ENCODE assay signal across 8 cellular contexts in the genomic region with DNA sequence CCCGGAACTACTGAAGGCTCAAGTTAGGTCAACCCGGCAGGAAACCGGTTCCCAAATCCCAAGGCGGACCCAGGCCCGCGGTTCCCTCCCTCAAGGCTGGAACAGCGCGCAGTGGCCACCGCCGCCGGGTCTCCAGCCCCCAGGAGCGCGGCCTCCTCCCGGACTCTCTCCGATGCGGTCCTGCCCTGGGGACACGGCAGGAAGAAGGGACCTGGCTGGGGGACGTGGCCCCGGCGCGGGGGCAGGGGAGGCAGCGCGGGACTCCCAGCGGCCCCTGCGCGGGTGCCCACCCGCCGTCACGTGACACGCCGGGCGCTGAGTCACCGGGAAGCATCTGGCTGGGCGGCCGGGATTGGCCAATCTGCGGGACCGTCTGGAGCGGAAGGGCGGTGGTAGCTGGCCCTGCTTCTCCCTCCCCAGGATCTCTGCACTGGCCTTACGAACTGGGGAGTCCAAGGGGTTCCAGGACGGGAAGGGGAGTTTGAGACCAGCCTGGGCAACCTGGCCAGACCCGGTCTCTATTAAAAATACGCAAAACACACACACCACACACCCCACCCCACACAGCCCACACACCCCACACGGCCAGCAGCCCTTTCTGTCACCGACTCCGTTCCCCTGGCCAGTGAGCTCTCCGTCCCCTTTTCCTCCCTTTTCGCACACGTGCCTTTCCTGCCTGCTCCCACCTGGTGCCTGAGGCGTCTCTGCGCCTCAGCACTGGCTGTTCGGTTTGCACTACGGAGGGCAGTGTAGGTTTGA. TPM values are rescaled to one million over a fixed set of nuclear protein-coding genes. Genes with fewer than 3 reads are reported as not detected.
DNase-seq lines count a peak whose midpoint lies in the region; ATAC-seq and TF ChIP-seq lines count a peak whose summit lies in the region.

No MANE protein-coding gene starts in this region.

- WGBS in tibial nerve, 2 donors = 1% methylated on average over 14 to 28 of the region's 53 CpGs

- peak; percentile 94 for TF ChIP-seq POLR2A in tibial nerve (IDR thresholded peaks at IDR 0.05)

- H3K27ac Mint-ChIP-seq in activated naive CD8-positive, alpha-beta T cell treated with anti-CD3 and anti-CD28 coated beads for 36 hours = peak overlapping the region; percentile 99

- H3K4me1 Mint-ChIP-seq in activated naive CD8-positive, alpha-beta T cell treated with anti-CD3 and anti-CD28 coated beads for 36 hours = peaks cover 21% of the 10 kb centered on the region

- TF ChIP-seq CTCF in parathyroid adenoma (IDR thresholded peaks at IDR 0.05) = no peak
- peak in 2 of 5 experiments; percentile 41 to 52 for TF ChIP-seq CTCF in tibial nerve (IDR thresholded peaks at IDR 0.05)

- ATAC-seq in HG02610 (IDR thresholded peaks at IDR 0.05; ENCODE audit: unreplicated experiment) = peak; percentile 63
- peak; percentile 88 for ATAC-seq in Right ventricle myocardium inferior

- H3K27me3 ChIP-seq in parathyroid adenoma (ENCODE audit: control insufficient read depth, insufficient read depth, low read length) = no peaks in the 10 kb centered on the region
- no peaks in the 10 kb centered on the region for H3K27me3 ChIP-seq in tibial nerve

- H3K9me3 ChIP-seq in parathyroid adenoma (ENCODE audit: control insufficient read depth, low read length) = no peaks in the 10 kb centered on the region
- no peaks in the 10 kb centered on the region for H3K9me3 ChIP-seq in tibial nerve

- no peaks in the 10 kb centered on the region for H3K36me3 ChIP-seq in parathyroid adenoma (ENCODE audit: control insufficient read depth, insufficient read depth, low read length)
- H3K36me3 ChIP-seq in tibial nerve = no peaks in the 10 kb centered on the region

- no peaks in the 10 kb centered on the region for H3K9me3 Mint-ChIP-seq in activated naive CD8-positive, alpha-beta T cell treated with anti-CD3 and anti-CD28 coated beads for 36 hours

- H3K27ac ChIP-seq in parathyroid adenoma = peak overlapping the region; percentile 96
- peak overlapping the region; percentile 95 to 100 (median 97) for H3K27ac ChIP-seq in tibial nerve

- peaks cover 22% of the 10 kb centered on the region for H3K4me1 ChIP-seq in parathyroid adenoma
- peaks cover 0 to 63% (median 49%) of the 10 kb centered on the region in 4 donors for H3K4me1 ChIP-seq in tibial nerve

- intact Hi-C loops in Right ventricle myocardium inferior (cut with DNase I) = loop anchor here (1.0 kb wide), 1 partner anchor 20 kb away; no protein-coding TSS in a partner anchor

- H3K4me3 Mint-ChIP-seq in activated naive CD8-positive, alpha-beta T cell treated with anti-CD3 and anti-CD28 coated beads for 36 hours = peak overlapping the region; percentile 95

- peak; percentile 92 for DNase-seq in NCI-H1105 treated with DMSO at 0.1 percent for 48 hours (lab: John Stamatoyannopoulos, UW)
- DNase-seq in SKM-1 treated with dmso at 0.1 percent for 144 hours (lab: John Stamatoyannopoulos, UW; ENCODE audit: unreplicated experiment) = peak; percentile 87
- DNase-seq in activated naive CD8-positive, alpha-beta T cell treated with anti-CD3 and anti-CD28 coated beads for 36 hours = peak; percentile 95
- DNase-seq in Right ventricle myocardium inferior (ENCODE audit: missing footprints) = peak; percentile 99
- DNase-seq in tibial nerve (ENCODE audit: low spot score in 2 of 2) = peak; percentile 95

- no peaks in the 10 kb centered on the region for H3K27me3 Mint-ChIP-seq in activated naive CD8-positive, alpha-beta T cell treated with anti-CD3 and anti-CD28 coated beads for 36 hours

- H2AFZ ChIP-seq in parathyroid adenoma = peak overlapping the region; percentile 59

- H3K4me2 ChIP-seq in parathyroid adenoma (ENCODE audit: low read length) = peak overlapping the region; percentile 93

- H3K36me3 Mint-ChIP-seq in activated naive CD8-positive, alpha-beta T cell treated with anti-CD3 and anti-CD28 coated beads for 36 hours = peaks cover 6% of the 10 kb centered on the region

- peak overlapping the region; percentile 16 for H3K9ac ChIP-seq in parathyroid adenoma

- peaks cover 25% of the 10 kb centered on the region for H3K79me2 ChIP-seq in parathyroid adenoma

- H3K4me3 ChIP-seq in GM08714 (ENCODE audit: low read length) = peak overlapping the region; percentile 88
- H3K4me3 ChIP-seq in parathyroid adenoma (ENCODE audit: low read depth, low read length) = peak overlapping the region; percentile 97
- peak overlapping the region; percentile 66 to 90 (median 77) for H3K4me3 ChIP-seq in tibial nerve

- TF ChIP-seq EP300 in tibial nerve (IDR thresholded peaks at IDR 0.05) = peak; percentile 91 to 99

RNA-seq across cellular contexts. Expression of a gene that starts 21.4 kb away (rescaled TPM):
- total RNA-seq in activated naive CD8-positive, alpha-beta T cell treated with anti-CD3 and anti-CD28 coated beads for 36 hours = 1,000 to 10,000 TPM; 2,463 to 2,829 TPM
- total RNA-seq in Right ventricle myocardium inferior (5,781 TPM), tibial nerve (over 10,000 TPM; 20,649 to 23,532 (median 22,230) TPM)

RNA-seq across cellular contexts. Expression of a gene that starts 47.4 kb away (rescaled TPM):
- total RNA-seq in activated naive CD8-positive, alpha-beta T cell treated with anti-CD3 and anti-CD28 coated beads for 36 hours = 10 to 100 TPM; 70.5 to 80.3 TPM
- 55.6 TPM for total RNA-seq in Right ventricle myocardium inferior
- 100 to 1,000 TPM; 109 to 128 (median 112) TPM for total RNA-seq in tibial nerve

RNA-seq across cellular contexts. Expression of a gene that starts 54.9 kb away (rescaled TPM):
- 100 to 1,000 TPM; 136 to 155 TPM for total RNA-seq in activated naive CD8-positive, alpha-beta T cell treated with anti-CD3 and anti-CD28 coated beads for 36 hours
- 457 TPM for total RNA-seq in Right ventricle myocardium inferior
- 100 to 1,000 TPM; 427 to 571 (median 461) TPM for total RNA-seq in tibial nerve

Comparison
In these comparisons a context has a peak if more than half of its experiments do, and no peak if none do; other contexts are left out.
1. Peak in every context shown above with its lines: DNase-seq, ATAC-seq, H3K4me3 ChIP-seq and H3K27ac ChIP-seq.